Comparison of ENCODE assay signal across 10 cellular contexts in the genomic region with DNA sequence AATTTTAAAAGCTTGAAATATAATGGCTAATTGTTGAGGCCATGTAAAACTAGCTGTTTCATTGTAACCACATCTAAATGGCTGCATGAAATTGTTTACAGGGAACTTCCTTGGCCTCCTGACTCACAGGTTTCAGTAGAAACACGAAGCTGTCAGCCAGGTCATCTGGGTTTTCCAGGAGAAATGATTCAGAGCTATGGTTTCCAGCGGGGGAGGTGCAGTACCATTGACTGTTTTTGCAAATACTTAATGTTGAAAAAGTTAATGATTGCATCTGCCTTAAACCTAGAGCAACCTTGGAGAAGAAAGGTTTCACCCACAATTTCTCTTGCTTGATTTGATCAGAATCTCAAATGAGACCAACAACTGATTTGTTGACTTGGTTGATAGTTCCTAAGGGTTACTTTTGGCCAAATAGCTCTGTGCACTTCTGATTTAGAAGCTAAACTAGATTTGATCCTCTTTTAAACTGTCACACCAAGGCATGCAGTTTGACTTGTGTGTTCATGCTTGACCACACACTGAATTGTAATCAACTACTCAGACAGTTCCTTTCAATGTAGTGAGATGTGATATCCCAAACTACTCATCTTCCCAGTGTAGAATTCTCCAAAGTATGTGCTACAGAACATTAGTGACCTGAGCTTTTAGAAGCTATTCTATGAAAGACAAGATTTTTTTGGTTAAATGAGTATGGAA.
DNase-seq lines count a peak whose midpoint lies in the region; ATAC-seq and TF ChIP-seq lines count a peak whose summit lies in the region.
"Had no signal": no experiment of that assay in that cellular context is flagged by ENCODE, and none has a peak within 500 bp of the region (broad histone marks: within the 10 kb centered on the region; RNA-seq: fewer than 3 reads in every experiment).

No MANE protein-coding gene starts in this region.

- H3K27ac ChIP-seq in ascending aorta = no peak overlapping the region
- H3K27ac ChIP-seq: KMS-11 had no signal

- intact Hi-C loops in ascending aorta (cut with DNase I) = no loop called here

- no peaks in the 10 kb centered on the region for H3K4me1 ChIP-seq in ascending aorta

- H3K27me3 ChIP-seq in ascending aorta = no peaks in the 10 kb centered on the region

- H3K36me3 ChIP-seq in ascending aorta = no peaks in the 10 kb centered on the region

- no peak overlapping the region for H3K4me3 ChIP-seq in ascending aorta

- no peak for TF ChIP-seq CTCF in ascending aorta (IDR thresholded peaks at IDR 0.05)

- peak; percentile 56 for ATAC-seq in GM18502 (IDR thresholded peaks at IDR 0.05; ENCODE audit: poor library complexity, unreplicated experiment)
- ATAC-seq in GM21515 (IDR thresholded peaks at IDR 0.05; ENCODE audit: unreplicated experiment) = no peak
- ATAC-seq: activated T-helper 17 cell treated with anti-CD3 and anti-CD28 coated beads, Interleukin-2, amount 50 U/mL, for 72 hours had no signal

- no peaks in the 10 kb centered on the region for H3K9me3 ChIP-seq in ascending aorta

- DNase-seq in H4 (ENCODE audit: low spot score) (peak; percentile 90), RKO (ENCODE audit: low spot score) (peak; percentile 11), left kidney (ENCODE audit: low read depth, low spot score) (peak; percentile 85), hypothalamus (lab: John Stamatoyannopoulos, UW) (no peak), cortex of kidney (lab: John Stamatoyannopoulos, UW) (no peak), ascending aorta (ENCODE audit: low spot score in 2 of 2) (no peak)

Comparison
In these comparisons a context has a peak if more than half of its experiments do, and no peak if none do; other contexts are left out.
1. DNase-seq: peak in H4 (single experiment), RKO (single experiment) and left kidney (single experiment); none in hypothalamus (0 of 51), cortex of kidney (single experiment) and ascending aorta (0 of 2).